Comparison of ENCODE assay signal across 1 cellular context in the genomic region with DNA sequence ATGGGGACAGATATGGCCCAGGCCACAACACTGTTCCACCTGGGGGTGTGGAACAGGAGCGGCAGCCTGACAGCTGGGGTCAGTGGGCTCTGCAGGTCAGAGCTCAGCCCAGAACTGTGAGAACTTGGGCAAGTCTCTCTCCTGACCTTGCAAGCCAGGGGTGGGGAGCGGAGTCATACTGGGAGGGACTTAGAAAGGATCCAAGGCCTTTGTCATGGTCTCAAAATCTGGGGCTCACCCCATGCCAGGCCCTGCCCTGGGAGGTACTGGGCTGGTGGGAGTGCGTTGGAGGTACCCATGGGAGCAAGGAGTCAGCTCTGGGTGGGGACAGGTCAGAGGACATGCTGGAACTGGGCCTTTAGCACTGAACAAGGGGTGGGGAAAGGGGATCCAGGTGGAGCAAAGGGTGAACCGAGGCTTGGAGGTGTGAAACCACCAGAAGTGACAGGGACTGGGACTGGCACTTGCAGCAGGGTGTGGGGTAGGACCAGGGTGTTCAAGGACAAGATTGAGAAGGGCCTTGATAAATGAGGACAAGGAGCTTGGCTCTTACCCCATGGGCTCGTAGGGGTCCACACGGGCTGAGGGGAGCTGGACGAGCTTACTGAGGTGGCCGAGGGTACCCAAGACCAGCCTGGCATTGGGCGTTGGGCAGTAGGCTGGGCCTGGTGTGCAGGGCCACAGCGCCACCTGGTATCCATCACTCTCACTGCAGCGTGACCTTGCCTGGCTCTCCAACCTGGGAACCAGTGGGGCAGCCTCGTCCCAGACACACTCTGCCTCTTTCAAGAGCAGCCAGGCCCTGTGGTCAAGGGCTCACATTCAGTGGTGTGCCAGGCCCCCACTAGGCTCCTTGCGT.
TF ChIP-seq lines count a peak whose summit lies in the region.

No MANE protein-coding gene starts in this region.

TF ChIP-seq in SK-N-SH treated with all-trans-retinoic acid at 6 μM for 48 hours, 23 proteins besides CTCF, POLR2A, EP300 and RAD21 (continued from another document):
- TF ChIP-seq, protein P1, sequence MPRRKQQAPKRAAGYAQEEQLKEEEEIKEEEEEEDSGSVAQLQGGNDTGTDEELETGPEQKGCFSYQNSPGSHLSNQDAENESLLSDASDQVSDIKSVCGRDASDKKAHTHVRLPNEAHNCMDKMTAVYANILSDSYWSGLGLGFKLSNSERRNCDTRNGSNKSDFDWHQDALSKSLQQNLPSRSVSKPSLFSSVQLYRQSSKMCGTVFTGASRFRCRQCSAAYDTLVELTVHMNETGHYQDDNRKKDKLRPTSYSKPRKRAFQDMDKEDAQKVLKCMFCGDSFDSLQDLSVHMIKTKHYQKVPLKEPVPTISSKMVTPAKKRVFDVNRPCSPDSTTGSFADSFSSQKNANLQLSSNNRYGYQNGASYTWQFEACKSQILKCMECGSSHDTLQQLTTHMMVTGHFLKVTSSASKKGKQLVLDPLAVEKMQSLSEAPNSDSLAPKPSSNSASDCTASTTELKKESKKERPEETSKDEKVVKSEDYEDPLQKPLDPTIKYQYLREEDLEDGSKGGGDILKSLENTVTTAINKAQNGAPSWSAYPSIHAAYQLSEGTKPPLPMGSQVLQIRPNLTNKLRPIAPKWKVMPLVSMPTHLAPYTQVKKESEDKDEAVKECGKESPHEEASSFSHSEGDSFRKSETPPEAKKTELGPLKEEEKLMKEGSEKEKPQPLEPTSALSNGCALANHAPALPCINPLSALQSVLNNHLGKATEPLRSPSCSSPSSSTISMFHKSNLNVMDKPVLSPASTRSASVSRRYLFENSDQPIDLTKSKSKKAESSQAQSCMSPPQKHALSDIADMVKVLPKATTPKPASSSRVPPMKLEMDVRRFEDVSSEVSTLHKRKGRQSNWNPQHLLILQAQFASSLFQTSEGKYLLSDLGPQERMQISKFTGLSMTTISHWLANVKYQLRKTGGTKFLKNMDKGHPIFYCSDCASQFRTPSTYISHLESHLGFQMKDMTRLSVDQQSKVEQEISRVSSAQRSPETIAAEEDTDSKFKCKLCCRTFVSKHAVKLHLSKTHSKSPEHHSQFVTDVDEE (CRISPR knock-in tag; IDR thresholded peaks at IDR 0.05): no peak
